8 cellular contexts compared by ENCODE assay signal in the genomic region with DNA sequence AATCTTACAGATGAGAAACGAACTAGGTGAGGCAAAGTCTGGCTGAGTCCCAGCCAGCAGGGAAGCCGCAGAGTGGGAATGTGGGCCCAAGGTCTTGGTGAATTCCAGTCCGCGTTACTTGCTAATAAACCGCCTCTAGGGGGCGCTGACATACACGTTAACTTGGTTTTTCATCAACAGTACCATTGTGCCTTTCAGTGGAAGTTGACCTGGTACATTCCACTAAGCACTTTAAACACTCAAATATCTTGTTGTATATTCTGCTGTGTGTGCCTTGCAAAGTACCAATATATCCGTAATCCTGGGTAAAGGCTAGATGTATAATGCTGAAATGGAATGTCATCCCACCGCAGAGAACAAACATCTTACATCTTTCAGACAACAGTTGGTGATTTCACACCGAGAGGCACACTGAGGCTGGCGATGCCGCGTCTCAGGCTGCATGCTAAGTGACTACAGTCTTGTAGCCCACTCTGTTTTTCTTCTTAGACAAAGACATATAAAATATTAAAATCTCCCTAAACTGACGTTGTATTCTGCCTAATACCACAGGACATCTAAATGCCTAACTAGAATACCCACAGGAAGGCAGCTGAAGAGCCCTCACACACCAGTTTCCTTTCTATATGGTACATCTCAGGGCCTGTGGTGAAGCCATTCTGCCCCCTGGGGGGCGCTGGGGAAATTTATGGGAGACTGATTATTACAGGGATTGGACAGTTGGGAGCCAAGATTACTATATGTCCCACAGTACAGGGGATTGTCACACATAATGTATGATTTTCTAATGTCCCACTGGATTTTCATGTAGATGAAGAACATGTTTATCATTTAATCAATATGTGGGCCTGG. TPM values are rescaled to one million over a fixed set of nuclear protein-coding genes. Genes with fewer than 3 reads are reported as not detected.
A peak's percentile ranks its signal among the peaks of the same experiment; 100 is the strongest.
DNase-seq lines count a peak whose midpoint lies in the region; ATAC-seq and TF ChIP-seq lines count a peak whose summit lies in the region.

No MANE protein-coding gene starts in this region.

- no peaks in the 10 kb centered on the region for H3K9me3 ChIP-seq in adrenal gland (replicated peaks in 1 of 3)

- H3K27me3 ChIP-seq in adrenal gland, result no peaks in the 10 kb centered on the region

- DNase-seq in AG20443 (ENCODE audit: low spot score) (peak; percentile 77), GM19240 (ENCODE audit: insufficient read length, low spot score) (peak; percentile 25), MV-4-11 (lab: John Stamatoyannopoulos, UW) (peak; percentile 47), T follicular helper cell (ENCODE audit: low read depth) (peak; percentile 57), adrenal gland (peak; percentile 81 to 96 (median 91)), left ventricle myocardium superior (peak; percentile 76), retinal pigment epithelial cell (ENCODE audit: low read depth) (no peak)

- TF ChIP-seq CTCF in adrenal gland (IDR thresholded peaks at IDR 0.05) (peak; percentile 65 to 77 (median 74)), retinal pigment epithelial cell (conservative IDR thresholded peaks at IDR 0.05; ENCODE audit: low read depth, low read length) (peak; percentile 69)

- H3K36me3 ChIP-seq in adrenal gland (replicated peaks in 1 of 2), result peaks cover 0 to 17% of the 10 kb centered on the region in 2 donors

- H3K27ac ChIP-seq in adrenal gland, result no peak overlapping the region

- intact Hi-C loops in adrenal gland (cut with DNase I), result loop anchor here (2.0 to 10.0 kb wide), 3 partner anchors 123 to 297 kb away; no protein-coding TSS in a partner anchor
- intact Hi-C loops in left ventricle myocardium superior (cut with micrococcal nuclease), result loop anchor here (1.0 to 10.0 kb wide), 2 partner anchors 119 to 297 kb away; no protein-coding TSS in a partner anchor

- H3K4me3 ChIP-seq in adrenal gland (no peak overlapping the region), retinal pigment epithelial cell (ENCODE audit: low read length) (no peak overlapping the region)

- 51 to 58% (median 53%) methylated on average over 15 of the region's 15 CpGs for WGBS in adrenal gland, 4 donors

- H3K4me1 ChIP-seq in adrenal gland (replicated peaks in 1 of 2), result no peaks in the 10 kb centered on the region

- no peak for TF ChIP-seq POLR2A in adrenal gland (IDR thresholded peaks at IDR 0.05)

- ATAC-seq in left ventricle myocardium superior (peak; percentile 94), HG02973 (IDR thresholded peaks at IDR 0.05; ENCODE audit: unreplicated experiment) (no peak)

RNA-seq across cellular contexts. Expression of gene C1orf198, which starts 49.2 kb away (rescaled TPM):
- total RNA-seq in adrenal gland (10 to 100 TPM; 18.3 to 59.4 (median 41.4) TPM), left ventricle myocardium superior (49.8 TPM)
- 10 to 100 TPM; 15.2 to 22.8 (median 17.7) TPM for polyA plus RNA-seq in adrenal gland
